Comparison of ENCODE assay signal across 10 cellular contexts in the genomic region with DNA sequence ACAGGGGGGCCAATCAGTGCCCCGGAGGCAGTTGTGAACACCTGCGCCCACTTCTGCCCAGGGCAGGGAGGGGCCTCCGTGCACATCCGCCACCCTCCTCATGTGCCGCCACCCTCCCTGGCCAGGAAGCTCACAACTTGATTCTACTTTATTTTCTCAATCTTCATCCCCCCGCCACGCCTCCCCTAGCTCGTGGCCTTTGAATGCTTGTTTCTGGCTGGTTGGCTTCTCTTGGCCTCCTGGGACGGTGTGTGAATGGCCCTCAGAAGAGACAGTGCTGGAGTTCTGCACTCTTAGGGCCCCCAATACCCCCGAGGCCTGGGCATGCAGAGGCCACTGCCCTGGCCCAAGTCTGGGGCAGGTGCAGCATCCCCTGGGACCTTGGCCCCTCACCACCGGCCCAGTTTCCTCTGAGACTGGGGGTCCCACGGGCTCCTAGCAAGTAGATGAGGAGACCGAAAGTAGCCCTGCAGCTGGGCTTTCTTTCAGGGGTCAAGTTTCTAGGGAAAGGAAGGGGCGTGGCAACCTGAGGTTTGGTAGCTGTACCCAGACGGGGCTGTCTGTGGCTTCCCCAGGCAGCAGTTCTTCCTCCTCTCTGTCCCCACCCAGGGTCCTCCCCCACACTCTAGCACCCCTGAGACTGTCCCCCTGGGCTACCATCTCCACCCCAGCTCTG. TPM values are rescaled to one million over a fixed set of nuclear protein-coding genes. Genes with fewer than 3 reads are reported as not detected.
DNase-seq lines count a peak whose midpoint lies in the region; ATAC-seq and TF ChIP-seq lines count a peak whose summit lies in the region.
"Had no signal": no experiment of that assay in that cellular context is flagged by ENCODE, and none has a peak within 500 bp of the region (broad histone marks: within the 10 kb centered on the region; RNA-seq: fewer than 3 reads in every experiment).

No MANE protein-coding gene starts in this region.

- H3K36me3 ChIP-seq in Panc1 (ENCODE audit: control insufficient read depth, insufficient read depth, low read length) = no peaks in the 10 kb centered on the region
- peaks cover 10 to 15% of the 10 kb centered on the region in 2 donors for H3K36me3 ChIP-seq in ascending aorta

- ATAC-seq in GM18511 (IDR thresholded peaks at IDR 0.05; ENCODE audit: unreplicated experiment) (peak; percentile 46), Panc1 (no peak), GM21529 (IDR thresholded peaks at IDR 0.05; ENCODE audit: unreplicated experiment) (no peak)

- H3K9me3 ChIP-seq in Panc1 (ENCODE audit: control insufficient read depth, insufficient read depth, low read depth, low read length) (no peaks in the 10 kb centered on the region), ascending aorta (no peaks in the 10 kb centered on the region)

- peak overlapping the region; percentile 78 to 82; a peak in 3 of 4 replicates for H3K4me3 ChIP-seq in Panc1 (ENCODE audit: low read depth in 2 of 2, low read length in 2 of 2)
- H3K4me3 ChIP-seq in ascending aorta = peak overlapping the region; percentile 63 to 90

- TF ChIP-seq CTCF in Panc1 (IDR thresholded peaks at IDR 0.05) = no peak
- TF ChIP-seq CTCF in ascending aorta (IDR thresholded peaks at IDR 0.05) = no peak
- TF ChIP-seq CTCF in nephron (IDR thresholded peaks at IDR 0.05; ENCODE audit: unreplicated experiment in 3 of 3) = no peak

- in situ Hi-C loops in Panc1 (cut with HindIII; ENCODE audit: low pct_unique_long_range_greater_than_20kb, low sequenced_read_pairs) = no loop called here

- no peaks in the 10 kb centered on the region for H3K36me3 Mint-ChIP-seq in nephron (ENCODE audit: low read depth)

- peak overlapping the region in 2 of 3 experiments; percentile 5 to 43 for H3K4me3 Mint-ChIP-seq in nephron

- H3K27ac ChIP-seq in Panc1 (ENCODE audit: low read length) = peak overlapping the region; percentile 87; the same call in 1 of the 2 replicates
- H3K27ac ChIP-seq in ascending aorta = no peak overlapping the region

- CTCF ChIA-PET in Panc1 (lab: Charles Lee) = interaction anchor here (0.7 kb wide), 1 partner anchor 60 kb away, joined by 6 read pairs; no protein-coding TSS in a partner anchor

- H3K27me3 ChIP-seq in Panc1 (ENCODE audit: control insufficient read depth, insufficient read depth, low read length) (no peaks in the 10 kb centered on the region), ascending aorta (no peaks in the 10 kb centered on the region)

- H3K4me1 Mint-ChIP-seq in nephron = peaks cover 5% of the 10 kb centered on the region

- BruUV-seq in Panc1 (replicated peaks; lab: Mats Ljungman, UMichigan) = TSS peak; percentile 69

- DNase-seq in Panc1 (ENCODE audit: low read depth, low spot score) (no peak), ascending aorta (ENCODE audit: low spot score in 2 of 2) (no peak), HuH-7.5 (ENCODE audit: low spot score) (no peak), DMS153 (lab: John Stamatoyannopoulos, UW) (no peak), 8988T (no peak)
- DNase-seq: left cardiac atrium had no signal

- H3K9me3 Mint-ChIP-seq in nephron = no peaks in the 10 kb centered on the region

- intact Hi-C loops in Panc1 (cut with micrococcal nuclease; ENCODE audit: unreplicated experiment) = no loop called here
- intact Hi-C loops in ascending aorta (cut with DNase I) = no loop called here

- peaks cover 21% of the 10 kb centered on the region for H3K4me1 ChIP-seq in Panc1 (ENCODE audit: control insufficient read depth, insufficient read depth, low read length)
- H3K4me1 ChIP-seq in ascending aorta = peaks cover 11 to 20% of the 10 kb centered on the region in 2 donors

- no peak overlapping the region for H3K27ac Mint-ChIP-seq in nephron

- peaks cover 20% of the 10 kb centered on the region for H3K27me3 Mint-ChIP-seq in nephron (ENCODE audit: low read depth)

- POLR2A ChIA-PET in Panc1 (lab: Charles Lee) = interaction anchor here (1.0 kb wide), 1 partner anchor 97 kb away, joined by 4 read pairs; a partner anchor contains a TSS

RNA-seq across cellular contexts. Expression of a gene that starts 1.3 kb away (rescaled TPM):
- total RNA-seq in Panc1 (2021; ENCODE audit: unreplicated experiment) = 32.0 TPM
- polyA plus RNA-seq in Panc1 (2012; ENCODE audit: insufficient read length) = 41.4 TPM
- total RNA-seq in ascending aorta = 109 TPM

RNA-seq across cellular contexts. Expression of a gene that starts 1.9 kb away (rescaled TPM):
- total RNA-seq in Panc1 (2021; ENCODE audit: unreplicated experiment) (3.9 TPM), ascending aorta (0.21 TPM)
- 9.5 TPM for polyA plus RNA-seq in Panc1 (2012; ENCODE audit: insufficient read length)

RNA-seq across cellular contexts. Expression of a gene that starts 6.2 kb away (rescaled TPM):
- total RNA-seq in Panc1 (2021; ENCODE audit: unreplicated experiment) (0.67 TPM), ascending aorta (not detected)
- 0.94 TPM for polyA plus RNA-seq in Panc1 (2012; ENCODE audit: insufficient read length)
- total RNA-seq: NCI-H460 had no signal

RNA-seq across cellular contexts. Expression of a gene that starts 15.0 kb away (rescaled TPM):
- total RNA-seq in Panc1 (2021; ENCODE audit: unreplicated experiment) (38.5 TPM), ascending aorta (61.4 TPM)
- 79.2 TPM for polyA plus RNA-seq in Panc1 (2012; ENCODE audit: insufficient read length)

RNA-seq across cellular contexts. Expression of a gene that starts 28.6 kb away (rescaled TPM):
- 18.7 TPM for total RNA-seq in Panc1 (2021; ENCODE audit: unreplicated experiment)
- 25.7 TPM for polyA plus RNA-seq in Panc1 (2012; ENCODE audit: insufficient read length)
- total RNA-seq in ascending aorta = 244 TPM
